ENCODE assay signal across 1 cellular context in genomic region chr16:23788653-23789052, GRCh38.
TF ChIP-seq lines count a peak whose summit lies in the region.

No MANE protein-coding gene starts in this region.

TF ChIP-seq in GM12878, 131 proteins besides CTCF, POLR2A, EP300 and RAD21:
- TF ChIP-seq RUNX3 (IDR thresholded peaks at IDR 0.05; ENCODE audit: low read length) (0 out of 2 replicates have a peak, but pooled peaks have one; percentile 24), ELK1 (IDR thresholded peaks at IDR 0.05; ENCODE audit: low read depth, low read length) (no peak)
TF ChIP-seq in GM12878: peak in this region for 1.
